ENCODE assay signal across 6 cellular contexts in the genomic region with DNA sequence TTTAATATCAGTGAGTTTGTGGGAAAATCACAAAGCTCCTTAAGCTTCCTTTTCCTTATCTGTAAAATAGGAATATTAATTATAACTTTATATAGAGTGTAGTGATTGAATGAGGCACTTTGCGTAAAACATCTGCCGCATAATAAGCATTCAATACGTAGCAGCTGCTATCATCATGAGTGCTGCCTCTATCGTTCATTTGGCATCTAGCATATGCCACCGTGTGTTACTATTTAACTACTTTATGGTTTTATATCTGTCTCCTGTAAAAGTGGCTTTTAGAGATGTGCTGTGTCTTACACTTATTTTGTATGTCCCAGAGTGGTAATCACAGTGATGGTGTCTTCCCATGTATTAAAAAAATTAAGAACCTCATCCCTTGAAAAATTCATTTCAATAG.
"Had no signal": no experiment of that assay in that cellular context is flagged by ENCODE, and none has a peak within 500 bp of the region (broad histone marks: within the 10 kb centered on the region; RNA-seq: fewer than 3 reads in every experiment).

No MANE protein-coding gene starts in this region.

- H3K27ac ChIP-seq: HL-60 had no signal

- FAIRE-seq: HepG2, HTR-8/SVneo, K562 had no signal

- ATAC-seq: HepG2, K562 had no signal

- DNase-seq: IMR-90, KBM-7 had no signal

- H3K4me3 ChIP-seq: K562 had no signal
